Comparison of ENCODE assay signal across 8 cellular contexts in the genomic region with DNA sequence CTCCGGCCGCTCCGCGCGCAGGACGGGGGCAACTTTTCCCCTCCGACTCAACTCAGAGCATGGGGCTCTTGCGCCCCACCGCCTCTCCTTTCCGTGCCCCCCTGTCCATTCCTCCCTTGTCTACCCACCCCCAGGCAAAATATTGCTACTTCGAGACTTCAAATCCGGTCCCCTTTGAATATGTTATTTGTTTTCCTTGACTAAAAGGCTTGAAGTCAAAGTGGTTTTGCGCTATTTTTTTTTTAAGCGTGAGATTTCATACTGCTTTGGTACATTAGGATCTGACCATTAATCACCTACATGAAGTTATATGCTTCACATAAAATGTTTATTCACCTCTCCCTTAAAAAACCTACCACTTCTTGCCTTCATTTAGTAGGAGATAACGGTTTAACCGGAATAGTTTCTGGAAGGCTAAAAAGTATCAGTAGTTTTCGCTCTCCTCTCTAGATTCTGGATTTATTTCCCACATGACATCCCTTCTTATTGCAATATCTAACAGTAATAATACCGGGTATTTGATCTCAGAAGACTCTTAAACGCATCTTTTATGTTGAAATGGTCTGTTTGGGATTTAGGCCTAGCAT. TPM values are rescaled to one million over a fixed set of nuclear protein-coding genes. Genes with fewer than 3 reads are reported as not detected.
DNase-seq lines count a peak whose midpoint lies in the region; ATAC-seq and TF ChIP-seq lines count a peak whose summit lies in the region.

No MANE protein-coding gene starts in this region.

- peak overlapping the region; percentile 75 for H3K9ac ChIP-seq in PC-3 (ENCODE audit: low read length)
- no peak overlapping the region for H3K9ac ChIP-seq in neuronal stem cell (ENCODE audit: low read depth, low read length, poor library complexity)

- no peak for DNase-seq in CD4-positive, alpha-beta T cell
- DNase-seq in PC-3 (peak; percentile 30), epithelial cell of prostate (ENCODE audit: low read depth, low spot score) (no peak), neuronal stem cell (ENCODE audit: low spot score) (no peak), SW 1271 (lab: John Stamatoyannopoulos, UW) (no peak), NCI-H1048 (lab: John Stamatoyannopoulos, UW) (no peak), NOMO-1 treated with DMSO at 0.1 percent for 48 hours (lab: John Stamatoyannopoulos, UW; ENCODE audit: unreplicated experiment) (no peak)
- no peak for DNase-seq in activated CD8-positive, alpha-beta memory T cell treated with anti-CD3 and anti-CD28 coated beads for 24 hours

- intact Hi-C loops in CD4-positive, alpha-beta T cell (cut with DNase I, micrococcal nuclease) = no loop called here
- intact Hi-C loops in PC-3 (cut with micrococcal nuclease) = loop anchor here (10.0 kb wide), 1 partner anchor 131 kb away; no protein-coding TSS in a partner anchor

- no peaks in the 10 kb centered on the region for H3K9me2 ChIP-seq in PC-3 (replicated peaks; ENCODE audit: low read length)

- H3K14ac ChIP-seq in neuronal stem cell (ENCODE audit: low read length) = no peak overlapping the region

- H3K27ac Mint-ChIP-seq in CD4-positive, alpha-beta T cell = peak overlapping the region; percentile 78

- no peaks in the 10 kb centered on the region for H4K20me1 ChIP-seq in PC-3 (ENCODE audit: low read length)

- peak overlapping the region; percentile 98 for H3K4me3 Mint-ChIP-seq in CD4-positive, alpha-beta T cell

- no peaks in the 10 kb centered on the region for H3K79me1 ChIP-seq in neuronal stem cell (ENCODE audit: low read depth, low read length)

- no peak overlapping the region for H4K91ac ChIP-seq in neuronal stem cell (ENCODE audit: low read depth, low read length, poor library complexity)

- no peak overlapping the region for H3K27ac ChIP-seq in CD4-positive, alpha-beta T cell (ENCODE audit: low read depth, low read length)
- H3K27ac ChIP-seq in PC-3 (ENCODE audit: low read length) (0 out of 2 replicates have a peak overlapping the region, but pooled peaks have one; percentile 5), epithelial cell of prostate (peak overlapping the region; percentile 73), neuronal stem cell (replicated peaks; ENCODE audit: low read length) (no peak overlapping the region)

- peak overlapping the region; percentile 65 for H3K23ac ChIP-seq in neuronal stem cell (ENCODE audit: low read depth, low read length, poor library complexity)

- H3K18ac ChIP-seq in neuronal stem cell (ENCODE audit: low read length) = no peak overlapping the region

- no peaks in the 10 kb centered on the region for H3K9me3 Mint-ChIP-seq in CD4-positive, alpha-beta T cell

- H3K27me3 Mint-ChIP-seq in CD4-positive, alpha-beta T cell = no peaks in the 10 kb centered on the region

- H3K4me1 ChIP-seq in PC-3 (ENCODE audit: insufficient read depth, low read length) = peaks cover 50% of the 10 kb centered on the region
- peaks cover 0 to 2% of the 10 kb centered on the region in 2 donors for H3K4me1 ChIP-seq in neuronal stem cell (ENCODE audit: control insufficient read depth in 2 of 2, insufficient read depth in 1 of 2, low read depth in 1 of 2, low read length in 2 of 2)

- no peak overlapping the region for H2BK120ac ChIP-seq in neuronal stem cell (ENCODE audit: low read depth, low read length)

- H2BK5ac ChIP-seq in neuronal stem cell (ENCODE audit: low read length) = no peak overlapping the region

- H2AFZ ChIP-seq in PC-3 (ENCODE audit: low read length) (peak overlapping the region; percentile 66), neuronal stem cell (ENCODE audit: low read length) (peak overlapping the region; percentile 88)

- peaks cover 38% of the 10 kb centered on the region for H3K4me1 Mint-ChIP-seq in CD4-positive, alpha-beta T cell (ENCODE audit: low read depth)

- H3K36me3 Mint-ChIP-seq in CD4-positive, alpha-beta T cell (ENCODE audit: low read depth) = peaks cover 10% of the 10 kb centered on the region

- no peaks in the 10 kb centered on the region for H3K27me3 ChIP-seq in CD4-positive, alpha-beta T cell (ENCODE audit: control insufficient read depth, insufficient read depth, low read length)
- H3K27me3 ChIP-seq in PC-3 (ENCODE audit: low read length) = no peaks in the 10 kb centered on the region
- H3K27me3 ChIP-seq in neuronal stem cell (ENCODE audit: control insufficient read depth in 3 of 3, insufficient read depth in 3 of 3, low read depth in 1 of 3, low read length in 3 of 3) = peaks cover 18 to 95% (median 54%) of the 10 kb centered on the region in 3 experiments

- no peak overlapping the region for H4K8ac ChIP-seq in neuronal stem cell (ENCODE audit: low read depth, low read length)

- ATAC-seq in CD4-positive, alpha-beta T cell (ENCODE audit: poor library complexity) = no peak
- ATAC-seq in PC-3 = no peak

- BruUV-seq in PC-3 (replicated peaks; lab: Mats Ljungman, UMichigan) = no TSS peak

- H3F3A ChIP-seq in PC-3 (ENCODE audit: low read length, unreplicated experiment) = no peaks in the 10 kb centered on the region

- TF ChIP-seq CTCF in CD4-positive, alpha-beta T cell (IDR thresholded peaks at IDR 0.05) = no peak
- no peak for TF ChIP-seq CTCF in PC-3 (conservative IDR thresholded peaks at IDR 0.05; ENCODE audit: low read depth, low read length)

- H3K79me2 ChIP-seq in PC-3 (ENCODE audit: low read length) = peaks cover 51% of the 10 kb centered on the region

- H2BK12ac ChIP-seq in neuronal stem cell (ENCODE audit: low read length) = no peak overlapping the region

- H3K4me2 ChIP-seq in PC-3 (ENCODE audit: low read length) = peak overlapping the region; percentile 94
- H3K4me2 ChIP-seq in neuronal stem cell (ENCODE audit: insufficient read depth, low read length, poor library complexity, severe bottlenecking) = peak overlapping the region; percentile 94

- H2AK5ac ChIP-seq in neuronal stem cell (ENCODE audit: low read depth, low read length) = no peak overlapping the region

- H3K4ac ChIP-seq in neuronal stem cell (ENCODE audit: low read length) = no peak overlapping the region

- no peak overlapping the region for H2BK15ac ChIP-seq in neuronal stem cell (ENCODE audit: low read length)

- H3K36me3 ChIP-seq in PC-3 (ENCODE audit: low read depth, low read length) = 0 out of 2 replicates have a peak, but pooled peaks cover 4% of the 10 kb centered on the region
- H3K36me3 ChIP-seq in neuronal stem cell (replicated peaks in 1 of 2; ENCODE audit: control insufficient read depth in 2 of 2, insufficient read depth in 2 of 2, low read length in 2 of 2) = no peaks in the 10 kb centered on the region

- no CpG with 5 or more reads among the region's 19 CpGs for WGBS in neuronal stem cell (ENCODE audit: extremely low coverage in 2 of 2, insufficient read length in 2 of 2, insufficient replicate concordance in 1 of 2), 2 donors

- CTCF ChIA-PET in CD4-positive, alpha-beta T cell (lab: Charles Lee) = interaction anchor here (0.7 kb wide), 3 partner anchors 38 to 94 kb away, joined by 3 read pairs; no protein-coding TSS in a partner anchor
- CTCF ChIA-PET in PC-3 (lab: Charles Lee) = no interaction called here

- peak overlapping the region; percentile 74 for H3K4me3 ChIP-seq in PC-3 (ENCODE audit: low read length)
- no peak overlapping the region for H3K4me3 ChIP-seq in neuronal stem cell (ENCODE audit: low read length in 2 of 2)

- no peaks in the 10 kb centered on the region for H3K9me3 ChIP-seq in CD4-positive, alpha-beta T cell (ENCODE audit: control insufficient read depth, low read length)
- H3K9me3 ChIP-seq in PC-3 (ENCODE audit: low read length) = no peaks in the 10 kb centered on the region
- peaks cover 0 to 1% of the 10 kb centered on the region in 2 donors for H3K9me3 ChIP-seq in neuronal stem cell (replicated peaks in 1 of 2; ENCODE audit: control insufficient read depth in 2 of 2, insufficient read depth in 1 of 2, low read depth in 1 of 2, low read length in 2 of 2)

- POLR2A ChIA-PET in CD4-positive, alpha-beta T cell (lab: Charles Lee) = no interaction called here
- POLR2A ChIA-PET in PC-3 (lab: Charles Lee; ENCODE audit: unreplicated experiment) = interaction anchor here (0.7 kb wide), 1 partner anchor 85 kb away, joined by 14 read pairs; no protein-coding TSS in a partner anchor

RNA-seq across cellular contexts. Expression of a gene that starts 1.5 kb away (rescaled TPM):
- 1 to 10 TPM; 4.8 to 5.9 TPM for total RNA-seq in CD4-positive, alpha-beta T cell
- 5.2 and 12.7 TPM in 2 replicates for total RNA-seq in PC-3 (2014; rRNA removed)
- polyA plus RNA-seq in neuronal stem cell (2013, experiment 1 of 2) = 0.24 TPM
- polyA plus RNA-seq in neuronal stem cell (2013, experiment 2 of 2) = 0.30 TPM

Comparison
In these comparisons a context has a peak if more than half of its experiments do, and no peak if none do; other contexts are left out.
1. H3K27ac ChIP-seq: peak in PC-3 (single experiment) and epithelial cell of prostate (single experiment); none in CD4-positive, alpha-beta T cell (single experiment) and neuronal stem cell (single experiment).